Comparison of ENCODE assay signal across 9 cellular contexts in the genomic region with DNA sequence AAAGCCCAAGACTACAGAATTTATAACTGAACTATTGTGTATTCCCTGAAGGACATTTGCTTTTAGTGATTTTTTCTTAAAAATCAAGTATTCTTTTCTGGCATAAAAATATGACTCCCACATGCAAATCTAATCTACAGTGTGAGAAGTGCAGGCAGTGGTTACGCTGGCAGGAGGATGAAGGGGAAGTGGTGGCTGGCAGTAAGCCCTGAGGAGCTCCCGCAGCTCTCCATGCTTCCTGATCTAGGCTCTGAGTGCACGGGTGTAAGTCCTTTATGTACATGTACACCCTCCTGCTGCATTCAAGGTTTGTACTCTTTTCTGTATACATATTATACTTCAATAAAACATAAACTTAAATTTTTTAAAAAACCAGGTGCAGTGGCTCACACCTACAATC.
DNase-seq lines count a peak whose midpoint lies in the region; ATAC-seq and TF ChIP-seq lines count a peak whose summit lies in the region.
"Had no signal": no experiment of that assay in that cellular context is flagged by ENCODE, and none has a peak within 500 bp of the region (broad histone marks: within the 10 kb centered on the region; RNA-seq: fewer than 3 reads in every experiment).

No MANE protein-coding gene starts in this region.

- peak overlapping the region; percentile 45 for H3K4me2 ChIP-seq in Loucy (ENCODE audit: low read depth, low read length, poor library complexity, severe bottlenecking)

- H3K9me3 ChIP-seq in CD8-positive, alpha-beta memory T cell (ENCODE audit: low read length) = no peaks in the 10 kb centered on the region
- H3K9me3 ChIP-seq in Loucy (ENCODE audit: insufficient read depth, low read depth, low read length) (no peaks in the 10 kb centered on the region), adrenal gland (replicated peaks in 1 of 3) (no peaks in the 10 kb centered on the region)

- H3K36me3 Mint-ChIP-seq in CD8-positive, alpha-beta memory T cell = peaks cover 0 to 12% (median 0%) of the 10 kb centered on the region in 3 donors
- no peaks in the 10 kb centered on the region for H3K36me3 Mint-ChIP-seq in memory B cell
- H3K36me3 Mint-ChIP-seq: activated naive CD4-positive, alpha-beta T cell treated with anti-CD3 and anti-CD28 coated beads, Interleukin-2, amount 50 U/mL, for 72 hours had no signal

- no peaks in the 10 kb centered on the region for H3K9me2 ChIP-seq in Loucy (replicated peaks; ENCODE audit: low read depth, low read length)

- H3K27ac ChIP-seq in CD8-positive, alpha-beta memory T cell (ENCODE audit: low read depth, low read length) = no peak overlapping the region
- no peak overlapping the region for H3K27ac ChIP-seq in adrenal gland

- H3K36me3 ChIP-seq in CD8-positive, alpha-beta memory T cell (ENCODE audit: insufficient read depth, low read length) = no peaks in the 10 kb centered on the region
- H3K36me3 ChIP-seq in Loucy (ENCODE audit: insufficient read depth, low read length) = no peaks in the 10 kb centered on the region
- H3K36me3 ChIP-seq in adrenal gland (replicated peaks in 1 of 2) = no peaks in the 10 kb centered on the region

- DNase-seq in CD8-positive, alpha-beta memory T cell = peak in 2 of 5 donors; percentile 32 to 55
- DNase-seq in adrenal gland = peak in 6 of 7 donors; percentile 33 to 68 (median 52)
- peak in 1 of 2 donors; percentile 35 for DNase-seq in memory B cell (ENCODE audit: low spot score in 2 of 2)
- DNase-seq in retina = no peak
- no peak for DNase-seq in DMS 273 treated with DMSO at 0.1 percent for 48 hours (lab: John Stamatoyannopoulos, UW)
- DNase-seq in NCI-H345 (lab: John Stamatoyannopoulos, UW) = no peak
- DNase-seq in GM19240 (ENCODE audit: insufficient read length, low spot score) = no peak

- no peak overlapping the region for H2AFZ ChIP-seq in Loucy (ENCODE audit: low read length)

- peaks cover 21% of the 10 kb centered on the region for H3K4me1 ChIP-seq in CD8-positive, alpha-beta memory T cell (ENCODE audit: insufficient read depth, low read length)
- H3K4me1 ChIP-seq in Loucy (ENCODE audit: insufficient read depth, low read length, poor library complexity, severe bottlenecking) = peaks cover 36% of the 10 kb centered on the region
- peaks cover 7 to 25% of the 10 kb centered on the region in 2 donors for H3K4me1 ChIP-seq in adrenal gland (replicated peaks in 1 of 2)

- no peaks in the 10 kb centered on the region for H3K27me3 Mint-ChIP-seq in CD8-positive, alpha-beta memory T cell
- no peaks in the 10 kb centered on the region for H3K27me3 Mint-ChIP-seq in memory B cell

- intact Hi-C loops in adrenal gland (cut with DNase I) = loop anchor here in 1 of 2 donors (10.0 kb wide), 2 partner anchors 75 to 155 kb away; no protein-coding TSS in a partner anchor

- no peak for TF ChIP-seq POLR2A in adrenal gland (IDR thresholded peaks at IDR 0.05)

- peak; percentile 48 for ATAC-seq in memory B cell (ENCODE audit: low read depth)

- no peaks in the 10 kb centered on the region for H3K79me2 ChIP-seq in Loucy (ENCODE audit: insufficient read depth, low read length)

- peaks cover 28 to 38% (median 38%) of the 10 kb centered on the region in 3 donors for H3K4me1 Mint-ChIP-seq in CD8-positive, alpha-beta memory T cell
- peaks cover 54% of the 10 kb centered on the region for H3K4me1 Mint-ChIP-seq in memory B cell

- H4K20me1 ChIP-seq in Loucy (ENCODE audit: insufficient read depth, low read length, poor library complexity, severe bottlenecking) = no peaks in the 10 kb centered on the region

- peak overlapping the region in 5 of 7 donors; percentile 12 to 79 (median 42) for H3K4me3 Mint-ChIP-seq in CD8-positive, alpha-beta memory T cell
- H3K4me3 Mint-ChIP-seq in memory B cell = peak overlapping the region; percentile 64

- H3K27me3 ChIP-seq in CD8-positive, alpha-beta memory T cell (ENCODE audit: insufficient read depth, low read length, poor library complexity, severe bottlenecking) = no peaks in the 10 kb centered on the region
- no peaks in the 10 kb centered on the region for H3K27me3 ChIP-seq in Loucy (ENCODE audit: insufficient read depth, low read length, poor library complexity, severe bottlenecking)
- no peaks in the 10 kb centered on the region for H3K27me3 ChIP-seq in adrenal gland

- H3K9ac ChIP-seq in Loucy (ENCODE audit: low read depth, low read length, poor library complexity, severe bottlenecking) = no peak overlapping the region

- WGBS in adrenal gland, 4 donors = 8 to 17% (median 14%) methylated on average over 3 of the region's 3 CpGs

- H3K9me3 Mint-ChIP-seq in CD8-positive, alpha-beta memory T cell = no peaks in the 10 kb centered on the region
- peaks cover 3% of the 10 kb centered on the region for H3K9me3 Mint-ChIP-seq in memory B cell
- H3K9me3 Mint-ChIP-seq: activated naive CD4-positive, alpha-beta T cell treated with anti-CD3 and anti-CD28 coated beads, Interleukin-2, amount 50 U/mL, for 72 hours had no signal

- peak overlapping the region; percentile 48 to 89 (median 67) for H3K27ac Mint-ChIP-seq in CD8-positive, alpha-beta memory T cell
- H3K27ac Mint-ChIP-seq in memory B cell = peak overlapping the region; percentile 98

- POLR2A ChIA-PET in CD8-positive, alpha-beta memory T cell (lab: Charles Lee) = interaction anchor here (0.6 kb wide), 1 partner anchor 18 kb away, joined by 5 read pairs; no protein-coding TSS in a partner anchor

- H3F3A ChIP-seq in Loucy (ENCODE audit: low read depth) = no peaks in the 10 kb centered on the region

- no peak for TF ChIP-seq CTCF in Loucy (conservative IDR thresholded peaks at IDR 0.05; ENCODE audit: low read length)
- no peak for TF ChIP-seq CTCF in adrenal gland (IDR thresholded peaks at IDR 0.05)

- H3K4me3 ChIP-seq in CD8-positive, alpha-beta memory T cell (ENCODE audit: low read length) = no peak overlapping the region
- peak overlapping the region; percentile 12 for H3K4me3 ChIP-seq in Loucy (ENCODE audit: low read length, poor library complexity, severe bottlenecking)
- H3K4me3 ChIP-seq in adrenal gland = no peak overlapping the region

- CTCF ChIA-PET in CD8-positive, alpha-beta memory T cell (lab: Charles Lee) = no interaction called here

Comparison
In these comparisons a context has a peak if more than half of its experiments do, and no peak if none do; other contexts are left out.
1. DNase-seq: peak in adrenal gland (6 of 7); none in retina (single experiment), DMS 273 treated with DMSO at 0.1 percent for 48 hours (single experiment), NCI-H345 (single experiment) and GM19240 (single experiment).